In the genomic region with DNA sequence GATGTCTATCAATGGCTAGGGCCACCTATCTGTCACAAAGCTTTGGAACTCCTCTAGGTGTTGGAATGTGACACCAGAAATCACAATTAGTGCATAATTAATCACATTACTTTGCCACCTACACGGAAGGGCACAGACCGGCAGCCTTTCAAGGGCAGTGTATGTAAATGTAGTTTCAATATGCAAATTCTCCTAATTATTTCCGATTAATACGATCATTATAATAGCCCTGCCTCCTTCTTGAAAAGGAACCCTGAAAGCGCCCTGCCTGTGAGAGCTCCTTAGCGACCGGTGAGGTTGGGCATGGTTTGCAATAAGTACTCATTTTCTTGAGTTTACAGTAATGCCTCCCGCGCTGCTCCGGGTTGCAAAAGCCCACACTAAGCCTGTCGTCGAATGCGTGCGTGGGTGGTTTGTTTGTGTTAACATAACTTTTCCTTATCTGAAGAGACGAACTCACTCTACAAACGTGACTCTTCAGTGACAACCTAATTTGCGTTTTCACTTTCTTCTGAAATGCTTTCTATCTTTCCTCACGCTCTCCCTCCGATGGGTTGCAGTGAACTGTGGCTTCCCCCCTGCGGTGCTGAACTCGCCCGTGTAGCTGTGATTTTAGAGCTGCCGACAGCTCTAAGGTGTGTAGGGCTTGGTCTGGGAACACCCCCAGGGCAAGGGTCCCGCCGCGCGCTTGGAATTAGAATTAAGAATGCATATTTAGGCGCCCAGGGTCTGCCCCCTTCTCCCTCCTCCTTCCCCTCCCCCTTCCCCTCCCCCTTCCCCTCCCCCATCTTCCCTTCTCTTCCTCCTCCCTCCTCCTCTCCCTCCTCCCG, we compare ENCODE assay signal across 1 cellular context.
TF ChIP-seq lines count a peak whose summit lies in the region.

No MANE protein-coding gene starts in this region.

TF ChIP-seq in K562, 482 proteins besides CTCF, POLR2A, EP300 and RAD21 (continued from another document and continues in another):
- TF ChIP-seq EGR1 (conservative IDR thresholded peaks at IDR 0.05) = peak; percentile 95
- no peak for TF ChIP-seq HEY1 (CRISPR knock-in tag; IDR thresholded peaks at IDR 0.05; ENCODE audit: borderline replicate concordance)
- peak; percentile 77; the same call in 1 of the 2 replicates for TF ChIP-seq LCOR (CRISPR knock-in tag; IDR thresholded peaks at IDR 0.05)
- no peak; the same call in 1 of the 2 replicates for TF ChIP-seq CTBP1 (IDR thresholded peaks at IDR 0.05; ENCODE audit: borderline replicate concordance)
- no peak for TF ChIP-seq POLR3A (IDR thresholded peaks at IDR 0.05; ENCODE audit: borderline replicate concordance, extremely low read depth, insufficient read depth, insufficient read length)
- peak in 1 of 2 experiments; percentile 33; a peak in 1 of 4 replicates for TF ChIP-seq TBL1XR1 (IDR thresholded peaks at IDR 0.05; ENCODE audit: low read length in 2 of 2)
- no peak for TF ChIP-seq ZBTB8A (IDR thresholded peaks at IDR 0.05; ENCODE audit: partially characterized antibody)
- no peak for TF ChIP-seq ZNF143 (CRISPR knock-in tag; IDR thresholded peaks at IDR 0.05)
- TF ChIP-seq, protein P1, sequence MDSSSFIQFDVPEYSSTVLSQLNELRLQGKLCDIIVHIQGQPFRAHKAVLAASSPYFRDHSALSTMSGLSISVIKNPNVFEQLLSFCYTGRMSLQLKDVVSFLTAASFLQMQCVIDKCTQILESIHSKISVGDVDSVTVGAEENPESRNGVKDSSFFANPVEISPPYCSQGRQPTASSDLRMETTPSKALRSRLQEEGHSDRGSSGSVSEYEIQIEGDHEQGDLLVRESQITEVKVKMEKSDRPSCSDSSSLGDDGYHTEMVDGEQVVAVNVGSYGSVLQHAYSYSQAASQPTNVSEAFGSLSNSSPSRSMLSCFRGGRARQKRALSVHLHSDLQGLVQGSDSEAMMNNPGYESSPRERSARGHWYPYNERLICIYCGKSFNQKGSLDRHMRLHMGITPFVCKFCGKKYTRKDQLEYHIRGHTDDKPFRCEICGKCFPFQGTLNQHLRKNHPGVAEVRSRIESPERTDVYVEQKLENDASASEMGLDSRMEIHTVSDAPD (CRISPR knock-in tag; IDR thresholded peaks at IDR 0.05) = no peak
- no peak for TF ChIP-seq ZNF24 (IDR thresholded peaks at IDR 0.05)
- no peak for TF ChIP-seq CBX5 (IDR thresholded peaks at IDR 0.05; ENCODE audit: borderline replicate concordance, low read depth)
- no peak for TF ChIP-seq BCL6 (CRISPR knock-in tag; IDR thresholded peaks at IDR 0.05)
- no peak; the same call in 1 of the 2 replicates for TF ChIP-seq SMARCA4 (IDR thresholded peaks at IDR 0.05)
- TF ChIP-seq, protein P2, sequence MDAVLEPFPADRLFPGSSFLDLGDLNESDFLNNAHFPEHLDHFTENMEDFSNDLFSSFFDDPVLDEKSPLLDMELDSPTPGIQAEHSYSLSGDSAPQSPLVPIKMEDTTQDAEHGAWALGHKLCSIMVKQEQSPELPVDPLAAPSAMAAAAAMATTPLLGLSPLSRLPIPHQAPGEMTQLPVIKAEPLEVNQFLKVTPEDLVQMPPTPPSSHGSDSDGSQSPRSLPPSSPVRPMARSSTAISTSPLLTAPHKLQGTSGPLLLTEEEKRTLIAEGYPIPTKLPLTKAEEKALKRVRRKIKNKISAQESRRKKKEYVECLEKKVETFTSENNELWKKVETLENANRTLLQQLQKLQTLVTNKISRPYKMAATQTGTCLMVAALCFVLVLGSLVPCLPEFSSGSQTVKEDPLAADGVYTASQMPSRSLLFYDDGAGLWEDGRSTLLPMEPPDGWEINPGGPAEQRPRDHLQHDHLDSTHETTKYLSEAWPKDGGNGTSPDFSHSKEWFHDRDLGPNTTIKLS (IDR thresholded peaks at IDR 0.05; ENCODE audit: borderline replicate concordance, low read depth) = no peak
- no peak for TF ChIP-seq ZNF830 (CRISPR knock-in tag; IDR thresholded peaks at IDR 0.05)
- no peak for TF ChIP-seq MTF1 (CRISPR knock-in tag; IDR thresholded peaks at IDR 0.05; ENCODE audit: borderline replicate concordance)
- TF ChIP-seq, protein P3, sequence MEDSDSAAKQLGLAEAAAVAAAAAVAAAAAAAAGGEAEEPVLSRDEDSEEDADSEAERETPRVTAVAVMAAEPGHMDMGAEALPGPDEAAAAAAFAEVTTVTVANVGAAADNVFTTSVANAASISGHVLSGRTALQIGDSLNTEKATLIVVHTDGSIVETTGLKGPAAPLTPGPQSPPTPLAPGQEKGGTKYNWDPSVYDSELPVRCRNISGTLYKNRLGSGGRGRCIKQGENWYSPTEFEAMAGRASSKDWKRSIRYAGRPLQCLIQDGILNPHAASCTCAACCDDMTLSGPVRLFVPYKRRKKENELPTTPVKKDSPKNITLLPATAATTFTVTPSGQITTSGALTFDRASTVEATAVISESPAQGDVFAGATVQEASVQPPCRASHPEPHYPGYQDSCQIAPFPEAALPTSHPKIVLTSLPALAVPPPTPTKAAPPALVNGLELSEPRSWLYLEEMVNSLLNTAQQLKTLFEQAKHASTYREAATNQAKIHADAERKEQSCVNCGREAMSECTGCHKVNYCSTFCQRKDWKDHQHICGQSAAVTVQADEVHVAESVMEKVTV (CRISPR knock-in tag; IDR thresholded peaks at IDR 0.05) = no peak
- TF ChIP-seq, protein P4, sequence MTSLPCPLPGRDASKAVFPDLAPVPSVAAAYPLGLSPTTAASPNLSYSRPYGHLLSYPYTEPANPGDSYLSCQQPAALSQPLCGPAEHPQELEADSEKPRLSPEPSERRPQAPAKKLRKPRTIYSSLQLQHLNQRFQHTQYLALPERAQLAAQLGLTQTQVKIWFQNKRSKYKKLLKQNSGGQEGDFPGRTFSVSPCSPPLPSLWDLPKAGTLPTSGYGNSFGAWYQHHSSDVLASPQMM (CRISPR knock-in tag; IDR thresholded peaks at IDR 0.05) = no peak
- TF ChIP-seq, protein P5, sequence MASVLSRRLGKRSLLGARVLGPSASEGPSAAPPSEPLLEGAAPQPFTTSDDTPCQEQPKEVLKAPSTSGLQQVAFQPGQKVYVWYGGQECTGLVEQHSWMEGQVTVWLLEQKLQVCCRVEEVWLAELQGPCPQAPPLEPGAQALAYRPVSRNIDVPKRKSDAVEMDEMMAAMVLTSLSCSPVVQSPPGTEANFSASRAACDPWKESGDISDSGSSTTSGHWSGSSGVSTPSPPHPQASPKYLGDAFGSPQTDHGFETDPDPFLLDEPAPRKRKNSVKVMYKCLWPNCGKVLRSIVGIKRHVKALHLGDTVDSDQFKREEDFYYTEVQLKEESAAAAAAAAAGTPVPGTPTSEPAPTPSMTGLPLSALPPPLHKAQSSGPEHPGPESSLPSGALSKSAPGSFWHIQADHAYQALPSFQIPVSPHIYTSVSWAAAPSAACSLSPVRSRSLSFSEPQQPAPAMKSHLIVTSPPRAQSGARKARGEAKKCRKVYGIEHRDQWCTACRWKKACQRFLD (CRISPR knock-in tag; IDR thresholded peaks at IDR 0.05) = peak; percentile 65; the same call in 1 of the 2 replicates
- no peak for TF ChIP-seq POLR2AphosphoS2 (IDR thresholded peaks at IDR 0.05; ENCODE audit: low read length)
- no peak for TF ChIP-seq PTTG1 (tag; IDR thresholded peaks at IDR 0.05; ENCODE audit: low read depth)
- no peak for TF ChIP-seq ZZZ3 (IDR thresholded peaks at IDR 0.05)
- TF ChIP-seq PTRF (tag; IDR thresholded peaks at IDR 0.05) = no peak
- no peak for TF ChIP-seq NUFIP1 (IDR thresholded peaks at IDR 0.05; ENCODE audit: partially characterized antibody)
- TF ChIP-seq, protein P6, sequence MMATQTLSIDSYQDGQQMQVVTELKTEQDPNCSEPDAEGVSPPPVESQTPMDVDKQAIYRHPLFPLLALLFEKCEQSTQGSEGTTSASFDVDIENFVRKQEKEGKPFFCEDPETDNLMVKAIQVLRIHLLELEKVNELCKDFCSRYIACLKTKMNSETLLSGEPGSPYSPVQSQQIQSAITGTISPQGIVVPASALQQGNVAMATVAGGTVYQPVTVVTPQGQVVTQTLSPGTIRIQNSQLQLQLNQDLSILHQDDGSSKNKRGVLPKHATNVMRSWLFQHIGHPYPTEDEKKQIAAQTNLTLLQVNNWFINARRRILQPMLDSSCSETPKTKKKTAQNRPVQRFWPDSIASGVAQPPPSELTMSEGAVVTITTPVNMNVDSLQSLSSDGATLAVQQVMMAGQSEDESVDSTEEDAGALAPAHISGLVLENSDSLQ (IDR thresholded peaks at IDR 0.05) = no peak
- TF ChIP-seq, protein P7, sequence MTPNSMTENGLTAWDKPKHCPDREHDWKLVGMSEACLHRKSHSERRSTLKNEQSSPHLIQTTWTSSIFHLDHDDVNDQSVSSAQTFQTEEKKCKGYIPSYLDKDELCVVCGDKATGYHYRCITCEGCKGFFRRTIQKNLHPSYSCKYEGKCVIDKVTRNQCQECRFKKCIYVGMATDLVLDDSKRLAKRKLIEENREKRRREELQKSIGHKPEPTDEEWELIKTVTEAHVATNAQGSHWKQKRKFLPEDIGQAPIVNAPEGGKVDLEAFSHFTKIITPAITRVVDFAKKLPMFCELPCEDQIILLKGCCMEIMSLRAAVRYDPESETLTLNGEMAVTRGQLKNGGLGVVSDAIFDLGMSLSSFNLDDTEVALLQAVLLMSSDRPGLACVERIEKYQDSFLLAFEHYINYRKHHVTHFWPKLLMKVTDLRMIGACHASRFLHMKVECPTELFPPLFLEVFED (CRISPR knock-in tag; conservative IDR thresholded peaks at IDR 0.05) = no peak
- TF ChIP-seq, protein P8, sequence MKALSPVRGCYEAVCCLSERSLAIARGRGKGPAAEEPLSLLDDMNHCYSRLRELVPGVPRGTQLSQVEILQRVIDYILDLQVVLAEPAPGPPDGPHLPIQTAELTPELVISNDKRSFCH (CRISPR knock-in tag; IDR thresholded peaks at IDR 0.05) = no peak
- TF ChIP-seq, protein P8 (tag; IDR thresholded peaks at IDR 0.05) = no peak
- TF ChIP-seq MXI1 (IDR thresholded peaks at IDR 0.05; ENCODE audit: low read depth, low read length) = no peak
- TF ChIP-seq SREBF1 (IDR thresholded peaks at IDR 0.05; ENCODE audit: borderline replicate concordance, low read depth, low read length) = no peak
- TF ChIP-seq, protein P9, sequence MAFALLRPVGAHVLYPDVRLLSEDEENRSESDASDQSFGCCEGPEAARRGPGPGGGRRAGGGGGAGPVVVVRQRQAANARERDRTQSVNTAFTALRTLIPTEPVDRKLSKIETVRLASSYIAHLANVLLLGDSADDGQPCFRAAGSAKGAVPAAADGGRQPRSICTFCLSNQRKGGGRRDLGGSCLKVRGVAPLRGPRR (CRISPR knock-in tag; IDR thresholded peaks at IDR 0.05) = no peak
- TF ChIP-seq, protein P10, sequence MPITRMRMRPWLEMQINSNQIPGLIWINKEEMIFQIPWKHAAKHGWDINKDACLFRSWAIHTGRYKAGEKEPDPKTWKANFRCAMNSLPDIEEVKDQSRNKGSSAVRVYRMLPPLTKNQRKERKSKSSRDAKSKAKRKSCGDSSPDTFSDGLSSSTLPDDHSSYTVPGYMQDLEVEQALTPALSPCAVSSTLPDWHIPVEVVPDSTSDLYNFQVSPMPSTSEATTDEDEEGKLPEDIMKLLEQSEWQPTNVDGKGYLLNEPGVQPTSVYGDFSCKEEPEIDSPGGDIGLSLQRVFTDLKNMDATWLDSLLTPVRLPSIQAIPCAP (CRISPR knock-in tag; IDR thresholded peaks at IDR 0.05; ENCODE audit: borderline replicate concordance) = no peak
- no peak for TF ChIP-seq HDAC8 (tag; IDR thresholded peaks at IDR 0.05)
- TF ChIP-seq TCFL5 (CRISPR knock-in tag; conservative IDR thresholded peaks at IDR 0.05) = no peak
- no peak for TF ChIP-seq THRAP3 (IDR thresholded peaks at IDR 0.05; ENCODE audit: borderline replicate concordance)
- TF ChIP-seq C11orf30 (IDR thresholded peaks at IDR 0.05; ENCODE audit: low read depth) = no peak
- TF ChIP-seq, protein P11, sequence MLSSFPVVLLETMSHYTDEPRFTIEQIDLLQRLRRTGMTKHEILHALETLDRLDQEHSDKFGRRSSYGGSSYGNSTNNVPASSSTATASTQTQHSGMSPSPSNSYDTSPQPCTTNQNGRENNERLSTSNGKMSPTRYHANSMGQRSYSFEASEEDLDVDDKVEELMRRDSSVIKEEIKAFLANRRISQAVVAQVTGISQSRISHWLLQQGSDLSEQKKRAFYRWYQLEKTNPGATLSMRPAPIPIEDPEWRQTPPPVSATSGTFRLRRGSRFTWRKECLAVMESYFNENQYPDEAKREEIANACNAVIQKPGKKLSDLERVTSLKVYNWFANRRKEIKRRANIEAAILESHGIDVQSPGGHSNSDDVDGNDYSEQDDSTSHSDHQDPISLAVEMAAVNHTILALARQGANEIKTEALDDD (IDR thresholded peaks at IDR 0.05) = no peak
- TF ChIP-seq, protein P12, sequence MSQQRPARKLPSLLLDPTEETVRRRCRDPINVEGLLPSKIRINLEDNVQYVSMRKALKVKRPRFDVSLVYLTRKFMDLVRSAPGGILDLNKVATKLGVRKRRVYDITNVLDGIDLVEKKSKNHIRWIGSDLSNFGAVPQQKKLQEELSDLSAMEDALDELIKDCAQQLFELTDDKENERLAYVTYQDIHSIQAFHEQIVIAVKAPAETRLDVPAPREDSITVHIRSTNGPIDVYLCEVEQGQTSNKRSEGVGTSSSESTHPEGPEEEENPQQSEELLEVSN (IDR thresholded peaks at IDR 0.05; ENCODE audit: borderline replicate concordance in 1 of 2, extremely low read depth in 1 of 2, insufficient read depth in 1 of 2, insufficient read length in 1 of 2, low read depth in 1 of 2, low read length in 1 of 2, poor library complexity in 1 of 2, severe bottlenecking in 1 of 2) = peak in 1 of 2 experiments; percentile 50
- TF ChIP-seq, protein P13, sequence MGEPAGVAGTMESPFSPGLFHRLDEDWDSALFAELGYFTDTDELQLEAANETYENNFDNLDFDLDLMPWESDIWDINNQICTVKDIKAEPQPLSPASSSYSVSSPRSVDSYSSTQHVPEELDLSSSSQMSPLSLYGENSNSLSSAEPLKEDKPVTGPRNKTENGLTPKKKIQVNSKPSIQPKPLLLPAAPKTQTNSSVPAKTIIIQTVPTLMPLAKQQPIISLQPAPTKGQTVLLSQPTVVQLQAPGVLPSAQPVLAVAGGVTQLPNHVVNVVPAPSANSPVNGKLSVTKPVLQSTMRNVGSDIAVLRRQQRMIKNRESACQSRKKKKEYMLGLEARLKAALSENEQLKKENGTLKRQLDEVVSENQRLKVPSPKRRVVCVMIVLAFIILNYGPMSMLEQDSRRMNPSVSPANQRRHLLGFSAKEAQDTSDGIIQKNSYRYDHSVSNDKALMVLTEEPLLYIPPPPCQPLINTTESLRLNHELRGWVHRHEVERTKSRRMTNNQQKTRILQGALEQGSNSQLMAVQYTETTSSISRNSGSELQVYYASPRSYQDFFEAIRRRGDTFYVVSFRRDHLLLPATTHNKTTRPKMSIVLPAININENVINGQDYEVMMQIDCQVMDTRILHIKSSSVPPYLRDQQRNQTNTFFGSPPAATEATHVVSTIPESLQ (CRISPR knock-in tag; IDR thresholded peaks at IDR 0.05) = no peak
- TF ChIP-seq ELF4 (CRISPR knock-in tag; IDR thresholded peaks at IDR 0.05) = no peak
- TF ChIP-seq, protein P14, sequence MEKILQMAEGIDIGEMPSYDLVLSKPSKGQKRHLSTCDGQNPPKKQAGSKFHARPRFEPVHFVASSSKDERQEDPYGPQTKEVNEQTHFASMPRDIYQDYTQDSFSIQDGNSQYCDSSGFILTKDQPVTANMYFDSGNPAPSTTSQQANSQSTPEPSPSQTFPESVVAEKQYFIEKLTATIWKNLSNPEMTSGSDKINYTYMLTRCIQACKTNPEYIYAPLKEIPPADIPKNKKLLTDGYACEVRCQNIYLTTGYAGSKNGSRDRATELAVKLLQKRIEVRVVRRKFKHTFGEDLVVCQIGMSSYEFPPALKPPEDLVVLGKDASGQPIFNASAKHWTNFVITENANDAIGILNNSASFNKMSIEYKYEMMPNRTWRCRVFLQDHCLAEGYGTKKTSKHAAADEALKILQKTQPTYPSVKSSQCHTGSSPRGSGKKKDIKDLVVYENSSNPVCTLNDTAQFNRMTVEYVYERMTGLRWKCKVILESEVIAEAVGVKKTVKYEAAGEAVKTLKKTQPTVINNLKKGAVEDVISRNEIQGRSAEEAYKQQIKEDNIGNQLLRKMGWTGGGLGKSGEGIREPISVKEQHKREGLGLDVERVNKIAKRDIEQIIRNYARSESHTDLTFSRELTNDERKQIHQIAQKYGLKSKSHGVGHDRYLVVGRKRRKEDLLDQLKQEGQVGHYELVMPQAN (IDR thresholded peaks at IDR 0.05; ENCODE audit: borderline replicate concordance) = peak; percentile 32; the same call in 1 of the 2 replicates
